Comparison of ENCODE assay signal across 2 cellular contexts in the genomic region with DNA sequence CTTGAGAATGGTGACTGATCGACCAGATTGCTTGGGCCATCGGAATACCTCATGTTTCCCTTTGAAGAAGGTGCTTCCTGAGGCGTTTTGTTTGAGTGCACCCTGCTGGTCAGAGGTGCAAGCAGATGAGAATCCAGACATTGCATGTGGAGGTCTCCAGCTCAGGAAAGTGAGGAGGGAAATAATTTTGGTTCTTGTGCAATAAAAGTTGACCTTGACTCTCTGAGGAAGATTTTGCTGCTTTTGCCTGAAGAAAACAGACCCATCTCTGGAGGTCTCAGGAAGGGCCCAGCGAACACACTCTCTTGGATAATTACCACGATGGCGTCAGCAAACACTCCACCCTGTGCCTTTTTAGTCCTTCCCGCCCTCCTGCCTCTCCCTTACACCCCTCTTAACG.
TF ChIP-seq lines count a peak whose summit lies in the region.

No MANE protein-coding gene starts in this region.

TF ChIP-seq in Ishikawa, 13 proteins besides CTCF, POLR2A, EP300 and RAD21 (continued from another document):
- TF ChIP-seq, protein P1, sequence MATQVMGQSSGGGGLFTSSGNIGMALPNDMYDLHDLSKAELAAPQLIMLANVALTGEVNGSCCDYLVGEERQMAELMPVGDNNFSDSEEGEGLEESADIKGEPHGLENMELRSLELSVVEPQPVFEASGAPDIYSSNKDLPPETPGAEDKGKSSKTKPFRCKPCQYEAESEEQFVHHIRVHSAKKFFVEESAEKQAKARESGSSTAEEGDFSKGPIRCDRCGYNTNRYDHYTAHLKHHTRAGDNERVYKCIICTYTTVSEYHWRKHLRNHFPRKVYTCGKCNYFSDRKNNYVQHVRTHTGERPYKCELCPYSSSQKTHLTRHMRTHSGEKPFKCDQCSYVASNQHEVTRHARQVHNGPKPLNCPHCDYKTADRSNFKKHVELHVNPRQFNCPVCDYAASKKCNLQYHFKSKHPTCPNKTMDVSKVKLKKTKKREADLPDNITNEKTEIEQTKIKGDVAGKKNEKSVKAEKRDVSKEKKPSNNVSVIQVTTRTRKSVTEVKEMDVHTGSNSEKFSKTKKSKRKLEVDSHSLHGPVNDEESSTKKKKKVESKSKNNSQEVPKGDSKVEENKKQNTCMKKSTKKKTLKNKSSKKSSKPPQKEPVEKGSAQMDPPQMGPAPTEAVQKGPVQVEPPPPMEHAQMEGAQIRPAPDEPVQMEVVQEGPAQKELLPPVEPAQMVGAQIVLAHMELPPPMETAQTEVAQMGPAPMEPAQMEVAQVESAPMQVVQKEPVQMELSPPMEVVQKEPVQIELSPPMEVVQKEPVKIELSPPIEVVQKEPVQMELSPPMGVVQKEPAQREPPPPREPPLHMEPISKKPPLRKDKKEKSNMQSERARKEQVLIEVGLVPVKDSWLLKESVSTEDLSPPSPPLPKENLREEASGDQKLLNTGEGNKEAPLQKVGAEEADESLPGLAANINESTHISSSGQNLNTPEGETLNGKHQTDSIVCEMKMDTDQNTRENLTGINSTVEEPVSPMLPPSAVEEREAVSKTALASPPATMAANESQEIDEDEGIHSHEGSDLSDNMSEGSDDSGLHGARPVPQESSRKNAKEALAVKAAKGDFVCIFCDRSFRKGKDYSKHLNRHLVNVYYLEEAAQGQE (IDR thresholded peaks at IDR 0.05; ENCODE audit: low read depth), result no peak
- TF ChIP-seq TEAD4 (IDR thresholded peaks at IDR 0.05), result no peak
- TF ChIP-seq, protein P2, sequence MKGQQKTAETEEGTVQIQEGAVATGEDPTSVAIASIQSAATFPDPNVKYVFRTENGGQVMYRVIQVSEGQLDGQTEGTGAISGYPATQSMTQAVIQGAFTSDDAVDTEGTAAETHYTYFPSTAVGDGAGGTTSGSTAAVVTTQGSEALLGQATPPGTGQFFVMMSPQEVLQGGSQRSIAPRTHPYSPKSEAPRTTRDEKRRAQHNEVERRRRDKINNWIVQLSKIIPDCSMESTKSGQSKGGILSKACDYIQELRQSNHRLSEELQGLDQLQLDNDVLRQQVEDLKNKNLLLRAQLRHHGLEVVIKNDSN (IDR thresholded peaks at IDR 0.05), result no peak
- no peak for TF ChIP-seq EGR1 (IDR thresholded peaks at IDR 0.05)
- no peak for TF ChIP-seq CREB1 (IDR thresholded peaks at IDR 0.05; ENCODE audit: low read depth)
- TF ChIP-seq CEBPB (IDR thresholded peaks at IDR 0.05), result no peak
- TF ChIP-seq, protein P3, sequence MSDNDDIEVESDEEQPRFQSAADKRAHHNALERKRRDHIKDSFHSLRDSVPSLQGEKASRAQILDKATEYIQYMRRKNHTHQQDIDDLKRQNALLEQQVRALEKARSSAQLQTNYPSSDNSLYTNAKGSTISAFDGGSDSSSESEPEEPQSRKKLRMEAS (IDR thresholded peaks at IDR 0.05), result no peak
- TF ChIP-seq YY1 (IDR thresholded peaks at IDR 0.05; ENCODE audit: low read depth), result no peak
- TF ChIP-seq NFIC (IDR thresholded peaks at IDR 0.05), result no peak
- TF ChIP-seq TAF1 (IDR thresholded peaks at IDR 0.05; ENCODE audit: low read depth), result no peak
- TF ChIP-seq TCF12 (IDR thresholded peaks at IDR 0.05; ENCODE audit: low read depth), result no peak
- TF ChIP-seq FOXM1 (IDR thresholded peaks at IDR 0.05; ENCODE audit: borderline replicate concordance, low read depth), result no peak
TF ChIP-seq in Ishikawa: peak in this region for 0.

TF ChIP-seq in HepG2, 621 proteins besides CTCF, POLR2A, EP300 and RAD21 (continued from another document):
- TF ChIP-seq ZNF251 (CRISPR knock-in tag; IDR thresholded peaks at IDR 0.05) (no peak), SMC3 (IDR thresholded peaks at IDR 0.05; ENCODE audit: low read length) (peak; percentile 61)
TF ChIP-seq in HepG2: peak in this region for 2.
